15 cellular contexts compared by ENCODE assay signal in the genomic region with DNA sequence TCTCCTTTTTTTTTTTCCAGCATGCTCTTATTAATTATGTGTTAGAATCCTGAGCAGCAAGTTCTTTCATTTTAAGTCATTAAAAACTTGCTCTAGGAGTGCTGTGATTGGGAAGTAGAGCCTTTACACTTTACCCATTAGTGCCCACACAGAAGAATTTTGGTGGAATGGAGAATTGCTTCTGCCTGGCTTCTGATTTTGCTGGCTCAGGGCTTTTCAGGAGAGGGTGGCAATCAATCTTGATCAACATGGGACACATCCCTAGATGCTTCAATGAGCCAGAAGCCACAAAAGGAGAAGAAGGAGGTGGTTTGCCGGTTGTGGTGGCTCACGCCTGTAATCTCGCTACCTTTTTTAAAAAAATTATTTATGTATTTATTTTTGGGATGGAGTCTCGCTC.
"Had no signal": no experiment of that assay in that cellular context is flagged by ENCODE, and none has a peak within 500 bp of the region (broad histone marks: within the 10 kb centered on the region; RNA-seq: fewer than 3 reads in every experiment).

No MANE protein-coding gene starts in this region.

- DNase-seq: KG1, NCI-H1092 treated with DMSO at 0.1 percent for 48 hours, NCI-H1436, NCI-H187, NCI-H2029 treated with DMSO at 0.1 percent for 48 hours, NCI-H2171 treated with DMSO at 0.1 percent for 48 hours, NCI-H345, NCI-H524, NCI-H526 treated with DMSO at 0.1 percent for 48 hours, NCI-H748 treated with DMSO at 0.1 percent for 48 hours, Right ventricle myocardium superior, RPMI8226, T-helper 1 cell had no signal

- ATAC-seq: SK-N-SH treated with all-trans-retinoic acid at 6 μM for 48 hours had no signal

- FAIRE-seq: RCC 7860 had no signal
